In genomic region chr5:121559832-121560231, GRCh38 we compare ENCODE assay signal across 11 cellular contexts.
"Had no signal": no experiment of that assay in that cellular context is flagged by ENCODE, and none has a peak within 500 bp of the region (broad histone marks: within the 10 kb centered on the region; RNA-seq: fewer than 3 reads in every experiment).

No MANE protein-coding gene starts in this region.

- H3K9me3 ChIP-seq: HAP-1 had no signal

- H3K4me2 ChIP-seq: GM23338 had no signal

- H3K4me1 ChIP-seq: HAP-1 had no signal

- H3K9ac ChIP-seq: GM23248 had no signal

- FAIRE-seq: H1, H54 had no signal

- H3K36me3 ChIP-seq: HAP-1 had no signal

- H3K27ac ChIP-seq: GM23248 had no signal

- H3K4me3 ChIP-seq: GM23248, GM23338, HAP-1 had no signal

- DNase-seq: GM23248, GOT3, H7, H9, HCEC 1CT, HFFc6 had no signal

- ATAC-seq: GM23338, HCT116 had no signal

- H2AFZ ChIP-seq: GM23248, GM23338 had no signal
